Comparison of ENCODE assay signal across 1 cellular context in genomic region chr12:51922762-51923505, GRCh38.
TF ChIP-seq lines count a peak whose summit lies in the region.

No MANE protein-coding gene starts in this region.

TF ChIP-seq in HepG2, 621 proteins besides CTCF, POLR2A, EP300 and RAD21:
- peak; percentile 49; the same call in 1 of the 2 replicates for TF ChIP-seq CEBPG (CRISPR knock-in tag; IDR thresholded peaks at IDR 0.05)
- TF ChIP-seq ZNF691 (CRISPR knock-in tag; IDR thresholded peaks at IDR 0.05; ENCODE audit: borderline replicate concordance, low read depth): 0 out of 2 replicates have a peak, but pooled peaks have one; percentile 18
- no peak for TF ChIP-seq ZNF710 (CRISPR knock-in tag; IDR thresholded peaks at IDR 0.05; ENCODE audit: borderline replicate concordance)
- peak; percentile 74 for TF ChIP-seq ELF1 (CRISPR knock-in tag; IDR thresholded peaks at IDR 0.05)
- TF ChIP-seq ZC3H4 (CRISPR knock-in tag; IDR thresholded peaks at IDR 0.05; ENCODE audit: borderline replicate concordance): no peak
- TF ChIP-seq HNRNPLL (IDR thresholded peaks at IDR 0.05; ENCODE audit: low read depth, low read length, poor library complexity, severe bottlenecking): no peak
- no peak for TF ChIP-seq ZNF468 (CRISPR knock-in tag; IDR thresholded peaks at IDR 0.05)
- TF ChIP-seq IRF2 (CRISPR knock-in tag; IDR thresholded peaks at IDR 0.05): no peak
- no peak for TF ChIP-seq ZBTB4 (CRISPR knock-in tag; IDR thresholded peaks at IDR 0.05; ENCODE audit: borderline replicate concordance)
- TF ChIP-seq SKIL (CRISPR knock-in tag; IDR thresholded peaks at IDR 0.05; ENCODE audit: borderline replicate concordance): no peak
- no peak for TF ChIP-seq ZSCAN9 (CRISPR knock-in tag; IDR thresholded peaks at IDR 0.05; ENCODE audit: borderline replicate concordance)
- no peak for TF ChIP-seq HMG20B (CRISPR knock-in tag; conservative IDR thresholded peaks at IDR 0.05)
- TF ChIP-seq CEBPB (IDR thresholded peaks at IDR 0.05; ENCODE audit: borderline replicate concordance, low read depth, low read length): peak; percentile 40; the same call in 1 of the 2 replicates
- TF ChIP-seq BRCA1 (CRISPR knock-in tag; IDR thresholded peaks at IDR 0.05): no peak
- TF ChIP-seq ZNF256 (CRISPR knock-in tag; conservative IDR thresholded peaks at IDR 0.05): no peak
- TF ChIP-seq ZNF747 (CRISPR knock-in tag; IDR thresholded peaks at IDR 0.05; ENCODE audit: borderline replicate concordance): no peak
- TF ChIP-seq KLF9 (CRISPR knock-in tag; IDR thresholded peaks at IDR 0.05; ENCODE audit: low read depth): no peak
- no peak for TF ChIP-seq RXRB (CRISPR knock-in tag; IDR thresholded peaks at IDR 0.05; ENCODE audit: borderline replicate concordance)
- TF ChIP-seq KDM6A (CRISPR knock-in tag; IDR thresholded peaks at IDR 0.05; ENCODE audit: low read depth): no peak
- no peak for TF ChIP-seq ZNF564 (CRISPR knock-in tag; IDR thresholded peaks at IDR 0.05)
- TF ChIP-seq ZNF275 (CRISPR knock-in tag; IDR thresholded peaks at IDR 0.05; ENCODE audit: borderline replicate concordance): no peak
- TF ChIP-seq ZNF644 (CRISPR knock-in tag; IDR thresholded peaks at IDR 0.05; ENCODE audit: low read depth): no peak
- TF ChIP-seq SKI (IDR thresholded peaks at IDR 0.05; ENCODE audit: partially characterized antibody): no peak
- TF ChIP-seq BRF2 (CRISPR knock-in tag; IDR thresholded peaks at IDR 0.05): no peak
- no peak for TF ChIP-seq GRHL1 (CRISPR knock-in tag; conservative IDR thresholded peaks at IDR 0.05)
- no peak for TF ChIP-seq ARID2 (CRISPR knock-in tag; IDR thresholded peaks at IDR 0.05; ENCODE audit: borderline replicate concordance)
- no peak for TF ChIP-seq TCF7L2 (IDR thresholded peaks at IDR 0.05; ENCODE audit: low read depth, low read length)
- TF ChIP-seq ZFX (CRISPR knock-in tag; IDR thresholded peaks at IDR 0.05; ENCODE audit: low read depth): peak; percentile 10; the same call in 1 of the 2 replicates
- TF ChIP-seq STAT6 (CRISPR knock-in tag; IDR thresholded peaks at IDR 0.05; ENCODE audit: borderline replicate concordance): no peak
- peak; percentile 32; the same call in 1 of the 2 replicates for TF ChIP-seq ELF3 (CRISPR knock-in tag; IDR thresholded peaks at IDR 0.05)
- no peak for TF ChIP-seq MXD1 (CRISPR knock-in tag; IDR thresholded peaks at IDR 0.05)
- TF ChIP-seq ZBTB38 (CRISPR knock-in tag; IDR thresholded peaks at IDR 0.05): 0 out of 2 replicates have a peak, but pooled peaks have one; percentile 30
- TF ChIP-seq NRL (CRISPR knock-in tag; IDR thresholded peaks at IDR 0.05; ENCODE audit: borderline replicate concordance): no peak
